14 cellular contexts compared by ENCODE assay signal in the genomic region with DNA sequence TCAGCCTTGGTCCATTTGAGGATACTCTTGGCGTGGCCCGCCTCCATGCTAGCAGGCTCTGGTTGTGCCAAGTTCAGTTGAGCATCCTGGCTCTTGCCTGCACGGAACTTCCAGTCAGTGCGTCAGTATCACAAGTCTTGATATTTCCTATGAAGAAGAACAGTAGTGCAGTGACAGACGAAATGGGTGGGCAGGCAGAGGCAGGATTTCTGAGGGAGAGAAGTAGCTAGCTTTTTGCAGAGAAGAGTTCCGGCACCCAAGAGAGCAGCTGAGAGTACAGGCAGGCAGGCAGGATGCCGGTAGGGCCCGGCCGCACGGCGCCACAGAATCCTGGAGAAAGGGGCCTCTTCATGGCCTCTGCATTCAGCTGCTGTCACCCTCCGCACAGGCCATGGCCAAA.
"Had no signal": no experiment of that assay in that cellular context is flagged by ENCODE, and none has a peak within 500 bp of the region (broad histone marks: within the 10 kb centered on the region; RNA-seq: fewer than 3 reads in every experiment).

No MANE protein-coding gene starts in this region.

- H3K27ac Mint-ChIP-seq: activated naive CD8-positive, alpha-beta T cell; neural progenitor cell; progenitor cell of endocrine pancreas; stimulated activated naive CD8-positive, alpha-beta T cell treated with anti-CD3 and anti-CD28 coated beads, Interleukin-15, Interleukin-2, amounts not matched to agents 100 ng/mL and 50 ng/mL, for 24 hours had no signal

- H3K4me3 Mint-ChIP-seq: activated naive CD8-positive, alpha-beta T cell; neural progenitor cell; stimulated activated naive CD8-positive, alpha-beta T cell treated with anti-CD3 and anti-CD28 coated beads, Interleukin-15, Interleukin-2, amounts not matched to agents 100 ng/mL and 50 ng/mL, for 24 hours had no signal

- H3K4me1 ChIP-seq: colonic mucosa, left lung, neural progenitor cell, tibial nerve, uterus had no signal

- H3K27ac ChIP-seq: cardiac muscle cell, colonic mucosa, left lung, neural progenitor cell, tibial nerve, uterus, WERI-Rb-1 had no signal

- H3K4me1 Mint-ChIP-seq: neural progenitor cell had no signal

- DNase-seq: activated CD4-positive, alpha-beta T cell treated with anti-CD3 and anti-CD28 coated beads, Interleukin-2, amount 50 U/mL, for 48 hours; activated CD8-positive, alpha-beta memory T cell treated with anti-CD3 and anti-CD28 coated beads, Interleukin-2, amount 50 U/mL, for 48 hours; activated gamma-delta T cell; colonic mucosa; left lung; right cardiac atrium; uterus; WERI-Rb-1 had no signal

- H3K36me3 ChIP-seq: neural progenitor cell, uterus had no signal

- H3K27me3 ChIP-seq: cardiac muscle cell, colonic mucosa, left lung, neural progenitor cell, tibial nerve, uterus had no signal

- ATAC-seq: left lung, right cardiac atrium had no signal

- H3K4me3 ChIP-seq: cardiac muscle cell, colonic mucosa, left lung, neural progenitor cell, tibial nerve, uterus had no signal

- H3K9me3 Mint-ChIP-seq: neural progenitor cell; stimulated activated naive CD8-positive, alpha-beta T cell treated with anti-CD3 and anti-CD28 coated beads, Interleukin-15, Interleukin-2, amounts not matched to agents 100 ng/mL and 50 ng/mL, for 24 hours had no signal

- H2AFZ ChIP-seq: neural progenitor cell had no signal

- H3K9me3 ChIP-seq: colonic mucosa, left lung, tibial nerve, uterus had no signal

- H3K27me3 Mint-ChIP-seq: activated naive CD8-positive, alpha-beta T cell; progenitor cell of endocrine pancreas; stimulated activated naive CD8-positive, alpha-beta T cell treated with anti-CD3 and anti-CD28 coated beads, Interleukin-15, Interleukin-2, amounts not matched to agents 100 ng/mL and 50 ng/mL, for 24 hours had no signal

- H3K4me2 ChIP-seq: neural progenitor cell had no signal
